ENCODE assay signal across 11 cellular contexts in the genomic region with DNA sequence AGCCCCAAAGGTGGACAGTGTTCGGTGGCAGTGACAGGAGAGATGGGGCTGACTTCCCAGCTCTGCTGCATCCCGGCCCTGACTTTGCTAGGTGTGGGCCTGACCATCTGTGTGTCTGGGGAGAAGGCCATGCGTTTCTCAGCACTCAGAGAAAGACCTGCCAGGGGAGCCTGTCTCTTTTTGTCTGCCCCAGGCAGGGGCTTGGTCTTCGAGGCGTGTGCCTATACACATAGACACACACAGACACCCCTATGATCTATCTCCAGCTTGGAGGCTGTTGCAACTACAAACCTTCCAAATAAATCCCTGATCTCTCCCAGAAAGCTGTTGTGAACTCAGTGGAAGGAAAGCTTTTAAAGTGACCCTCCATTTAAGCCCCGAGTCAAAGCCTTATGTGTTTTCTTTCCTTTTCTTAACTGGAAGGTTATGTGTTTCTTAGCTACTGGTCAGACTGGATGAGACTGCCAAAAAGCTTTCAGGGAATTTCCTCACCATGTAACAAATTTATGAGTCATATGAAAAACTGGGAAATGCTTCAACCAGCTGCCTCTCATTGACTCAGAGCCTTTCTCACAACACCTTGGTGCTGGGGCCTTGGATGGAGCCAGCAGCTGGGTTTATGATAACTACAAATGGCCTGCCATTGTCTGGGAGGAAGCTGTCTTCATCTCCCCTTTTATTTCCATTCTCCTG.
DNase-seq lines count a peak whose midpoint lies in the region; ATAC-seq and TF ChIP-seq lines count a peak whose summit lies in the region.
"Had no signal": no experiment of that assay in that cellular context is flagged by ENCODE, and none has a peak within 500 bp of the region (broad histone marks: within the 10 kb centered on the region; RNA-seq: fewer than 3 reads in every experiment).

No MANE protein-coding gene starts in this region.

- H3K4me3 Mint-ChIP-seq in activated naive CD8-positive, alpha-beta T cell treated with anti-CD3 and anti-CD28 coated beads for 36 hours, result no peak overlapping the region

- H3K9me2 ChIP-seq in MM.1S (replicated peaks; ENCODE audit: insufficient read depth, low read length), result no peaks in the 10 kb centered on the region

- H3F3A ChIP-seq in MM.1S (ENCODE audit: insufficient read depth, low read length), result no peaks in the 10 kb centered on the region

- H3K36me3 ChIP-seq in RWPE2 (ENCODE audit: low read depth) (no peaks in the 10 kb centered on the region), MM.1S (replicated peaks; ENCODE audit: insufficient read depth, low read length) (no peaks in the 10 kb centered on the region)

- H3K4me3 ChIP-seq in RWPE2 (ENCODE audit: severe bottlenecking), result no peak overlapping the region
- H3K4me3 ChIP-seq in MM.1S (ENCODE audit: low read length), result no peak overlapping the region

- DNase-seq in AG09319 (ENCODE audit: extremely low read depth, low read depth) (peak; percentile 89), RWPE2 (ENCODE audit: low spot score) (no peak), fibroblast of gingiva (ENCODE audit: low read depth) (peak; percentile 90), omental fat pad (ENCODE audit: low spot score) (no peak), MM.1S (no peak), GDM1 (lab: John Stamatoyannopoulos, UW) (no peak)
- no peak for DNase-seq in activated naive CD8-positive, alpha-beta T cell treated with anti-CD3 and anti-CD28 coated beads for 36 hours
- DNase-seq: activated CD8-positive, alpha-beta memory T cell treated with anti-CD3 and anti-CD28 coated beads, Interleukin-2, amount 50 U/mL, for 48 hours; DND-41; NCI-H146 had no signal

- H3K9ac ChIP-seq in MM.1S (ENCODE audit: low read length), result no peak overlapping the region

- H3K9me3 ChIP-seq in RWPE2 (ENCODE audit: severe bottlenecking) (no peaks in the 10 kb centered on the region), MM.1S (replicated peaks; ENCODE audit: insufficient read depth, low read length) (no peaks in the 10 kb centered on the region)

- H2AFZ ChIP-seq in MM.1S (ENCODE audit: low read length), result no peak overlapping the region

- no peaks in the 10 kb centered on the region for H3K9me3 Mint-ChIP-seq in activated naive CD8-positive, alpha-beta T cell treated with anti-CD3 and anti-CD28 coated beads for 36 hours

- peaks cover 4% of the 10 kb centered on the region for H3K27me3 Mint-ChIP-seq in activated naive CD8-positive, alpha-beta T cell treated with anti-CD3 and anti-CD28 coated beads for 36 hours

- no peaks in the 10 kb centered on the region for H3K4me1 Mint-ChIP-seq in activated naive CD8-positive, alpha-beta T cell treated with anti-CD3 and anti-CD28 coated beads for 36 hours

- ATAC-seq in RWPE2 (ENCODE audit: low read depth) (peak; percentile 80), omental fat pad (ENCODE audit: low FRiP score) (peak; percentile 95), GM18511 (IDR thresholded peaks at IDR 0.05; ENCODE audit: unreplicated experiment) (no peak)

- H3K4me2 ChIP-seq in MM.1S (ENCODE audit: low read depth, low read length), result no peak overlapping the region

- peaks cover 40% of the 10 kb centered on the region for H3K4me1 ChIP-seq in RWPE2 (ENCODE audit: insufficient read depth, poor library complexity, severe bottlenecking)
- H3K4me1 ChIP-seq in MM.1S (ENCODE audit: low read length), result no peaks in the 10 kb centered on the region

- H3K27me3 ChIP-seq in RWPE2 (ENCODE audit: insufficient read depth, poor library complexity, severe bottlenecking) (no peaks in the 10 kb centered on the region), MM.1S (replicated peaks; ENCODE audit: insufficient read depth, low read length) (no peaks in the 10 kb centered on the region)

- peak overlapping the region; percentile 95 for H3K27ac ChIP-seq in RWPE2 (ENCODE audit: poor library complexity, severe bottlenecking)
- no peak overlapping the region for H3K27ac ChIP-seq in MM.1S (ENCODE audit: low read length)

- no peaks in the 10 kb centered on the region for H4K20me1 ChIP-seq in MM.1S (ENCODE audit: insufficient read depth, low read length)

- no peaks in the 10 kb centered on the region for H3K79me2 ChIP-seq in MM.1S (ENCODE audit: low read length)

- H3K36me3 Mint-ChIP-seq in activated naive CD8-positive, alpha-beta T cell treated with anti-CD3 and anti-CD28 coated beads for 36 hours, result no peaks in the 10 kb centered on the region

- H3K27ac Mint-ChIP-seq in activated naive CD8-positive, alpha-beta T cell treated with anti-CD3 and anti-CD28 coated beads for 36 hours, result no peak overlapping the region

- TF ChIP-seq CTCF in AG09319 (IDR thresholded peaks at IDR 0.05; ENCODE audit: low read depth, low read length), result no peak
- TF ChIP-seq CTCF in RWPE2 (IDR thresholded peaks at IDR 0.05; ENCODE audit: poor library complexity, severe bottlenecking), result no peak
- no peak for TF ChIP-seq CTCF in omental fat pad (IDR thresholded peaks at IDR 0.05)
- TF ChIP-seq CTCF in MM.1S (IDR thresholded peaks at IDR 0.05; ENCODE audit: low read length), result no peak

Comparison
In these comparisons a context has a peak if more than half of its experiments do, and no peak if none do; other contexts are left out.
1. DNase-seq: peak in AG09319 (single experiment) and fibroblast of gingiva (single experiment); none in RWPE2 (single experiment), omental fat pad (single experiment), activated naive CD8-positive, alpha-beta T cell treated with anti-CD3 and anti-CD28 coated beads for 36 hours (single experiment), MM.1S (single experiment) and GDM1 (single experiment).